Comparison of ENCODE assay signal across 21 cellular contexts in the genomic region with DNA sequence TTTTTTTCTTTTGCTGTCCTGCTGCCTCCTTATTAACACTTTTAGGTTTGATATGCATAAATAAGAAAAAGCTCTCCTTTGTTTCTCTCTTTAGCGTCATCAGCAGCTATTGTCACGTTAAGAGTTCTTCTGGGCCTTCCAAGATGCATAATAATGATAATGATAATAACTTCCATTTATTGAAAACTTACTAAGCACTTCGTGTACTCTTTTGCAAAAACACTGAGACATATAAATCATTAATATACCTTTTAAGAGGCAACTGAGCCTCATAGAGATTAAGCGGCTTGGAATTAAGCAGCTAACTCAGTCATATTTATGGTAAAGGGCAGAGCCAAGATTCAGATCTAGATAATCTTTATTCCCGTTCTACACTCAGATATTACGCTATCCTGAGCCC.
DNase-seq lines count a peak whose midpoint lies in the region; FAIRE-seq and TF ChIP-seq lines count a peak whose summit lies in the region.
"Had no signal": no experiment of that assay in that cellular context is flagged by ENCODE, and none has a peak within 500 bp of the region (broad histone marks: within the 10 kb centered on the region; RNA-seq: fewer than 3 reads in every experiment).

No MANE protein-coding gene starts in this region.

- H4K20me1 ChIP-seq in H9 (ENCODE audit: control insufficient read depth, insufficient read depth, insufficient read length) (no peaks in the 10 kb centered on the region), H1 (replicated peaks in 1 of 2; ENCODE audit: control insufficient read depth in 1 of 2, insufficient read depth in 2 of 2, low read length in 2 of 2) (no peaks in the 10 kb centered on the region), smooth muscle cell (ENCODE audit: low read depth) (no peaks in the 10 kb centered on the region)
- H4K20me1 ChIP-seq: BLaER1 treated with 17β-estradiol and CSF1 and Interleukin-3, amounts not matched to agents 10 nM and 100 nM had no signal

- POLR2A ChIA-PET in H1 (lab: Charles Lee; ENCODE audit: partially characterized antibody) (no interaction called here), GM10248 (lab: Yijun Ruan, JAX) (no interaction called here)

- H3K79me1 ChIP-seq in H9 (ENCODE audit: insufficient read depth, low read depth, low read length, poor library complexity, severe bottlenecking) (no peaks in the 10 kb centered on the region), H1 (ENCODE audit: low read depth, low read length) (no peaks in the 10 kb centered on the region)

- H3K36me3 Mint-ChIP-seq in H9 (ENCODE audit: insufficient read depth in 1 of 3, low read depth in 3 of 3) = peaks cover 14 to 23% (median 18%) of the 10 kb centered on the region in 3 experiments
- H3K36me3 Mint-ChIP-seq in Calu3 (ENCODE audit: insufficient read depth, unreplicated experiment) = no peaks in the 10 kb centered on the region
- H3K36me3 Mint-ChIP-seq: CD14-positive monocyte; CD8-positive, alpha-beta memory T cell had no signal

- no peak for FAIRE-seq in H1 (lab: Jason Lieb, UNC)
- FAIRE-seq: A549, GM12892 had no signal

- DNase-seq in H9 = no peak
- no peak for DNase-seq in H1 (ENCODE audit: low read depth in 1 of 2, low spot score in 2 of 2)
- DNase-seq in smooth muscle cell (lab: John Stamatoyannopoulos, UW; ENCODE audit: unreplicated experiment) = no peak
- no peak for DNase-seq in Calu3
- DNase-seq in NCI-H1436 (lab: John Stamatoyannopoulos, UW) = no peak
- no peak for DNase-seq in GM10248 (ENCODE audit: extremely low spot score)
- DNase-seq: 8988T; ACHN; AML-193; BE2C; CD4-positive, alpha-beta T cell; CD8-positive, alpha-beta memory T cell; DMS53; DMS79 treated with DMSO at 0.1 percent for 48 hours; GF-D8; HCEC 1CT had no signal

- no peak overlapping the region for H3K27ac ChIP-seq in H9 (ENCODE audit: insufficient read length, low read depth, low read length)
- H3K27ac ChIP-seq in HUES64 (ENCODE audit: low read depth, low read length) = peak overlapping the region; percentile 65
- no peak overlapping the region for H3K27ac ChIP-seq in H1 (ENCODE audit: low read depth, low read length)
- H3K27ac ChIP-seq in smooth muscle cell (ENCODE audit: low read depth) = no peak overlapping the region
- H3K27ac ChIP-seq: A549; BLaER1 treated with 17β-estradiol and CSF1 and Interleukin-3, amounts not matched to agents 10 nM and 100 nM had no signal

- H3K27ac Mint-ChIP-seq in H9 = peak overlapping the region; percentile 14 to 80 (median 49); a peak in 3 of 7 replicates
- no peak overlapping the region for H3K27ac Mint-ChIP-seq in Calu3 (ENCODE audit: unreplicated experiment)
- H3K27ac Mint-ChIP-seq: CD14-positive monocyte; CD4-positive, alpha-beta T cell; CD8-positive, alpha-beta memory T cell had no signal

- CTCF ChIA-PET in H1 (lab: Charles Lee; ENCODE audit: partially characterized antibody) = interaction anchor here (1.4 kb wide), 1 partner anchor 351 kb away, joined by 4 read pairs; no protein-coding TSS in a partner anchor
- CTCF ChIA-PET in Calu3 (lab: Charles Lee) = no interaction called here
- CTCF ChIA-PET in GM10248 (lab: Yijun Ruan, JAX) = no interaction called here

- H4K91ac ChIP-seq in H9 (ENCODE audit: insufficient read length, low read depth, low read length) (no peak overlapping the region), H1 (replicated peaks; ENCODE audit: insufficient read length, low read length) (peak overlapping the region; percentile 85)

- H2BK12ac ChIP-seq in H9 (ENCODE audit: insufficient read length, low read depth, low read length) = no peak overlapping the region
- 0 out of 2 replicates have a peak overlapping the region, but pooled peaks have one; percentile 72 for H2BK12ac ChIP-seq in H1 (ENCODE audit: low read depth, low read length)

- H3K23ac ChIP-seq in H9 (ENCODE audit: insufficient read length, low read depth, low read length) (no peak overlapping the region), H1 (ENCODE audit: insufficient read length) (no peak overlapping the region)

- no peak overlapping the region for H2BK15ac ChIP-seq in H9 (ENCODE audit: low read depth, low read length)
- H2BK15ac ChIP-seq in H1 (ENCODE audit: low read length) = no peak overlapping the region

- H3K4ac ChIP-seq in H9 (ENCODE audit: low read depth, low read length) (no peak overlapping the region), H1 (replicated peaks; ENCODE audit: insufficient read length, low read depth, low read length) (no peak overlapping the region)

- no peak overlapping the region for H3K14ac ChIP-seq in H9 (ENCODE audit: insufficient read depth, low read length)
- no peak overlapping the region for H3K14ac ChIP-seq in H1 (ENCODE audit: insufficient read length)

- no peak for TF ChIP-seq RAD21 in H1 (IDR thresholded peaks at IDR 0.05 in 1 of 2, conservative IDR thresholded peaks at IDR 0.05 in 1 of 2; ENCODE audit: low read depth in 2 of 2, low read length in 2 of 2)

- no peak overlapping the region for H3K4me2 ChIP-seq in H9 (ENCODE audit: insufficient read depth, insufficient read length, low read length)
- H3K4me2 ChIP-seq in H1 (ENCODE audit: insufficient read depth in 1 of 2, low read depth in 2 of 2, low read length in 2 of 2) = no peak overlapping the region
- no peak overlapping the region for H3K4me2 ChIP-seq in smooth muscle cell
- H3K4me2 ChIP-seq: A549; BLaER1 treated with 17β-estradiol and CSF1 and Interleukin-3, amounts not matched to agents 10 nM and 100 nM had no signal

- H3K9me3 Mint-ChIP-seq in H9 (peaks cover 11 to 14% of the 10 kb centered on the region in 2 experiments; a peak in 4 of 5 replicates), Calu3 (ENCODE audit: low read depth, unreplicated experiment) (peaks cover 27% of the 10 kb centered on the region)

- intact Hi-C loops in Calu3 (cut with micrococcal nuclease; ENCODE audit: unreplicated experiment) = no loop called here

- no peaks in the 10 kb centered on the region for H3F3A ChIP-seq in smooth muscle cell (ENCODE audit: low read depth)

- H3K4me1 Mint-ChIP-seq in H9 (peaks cover 29 to 59% of the 10 kb centered on the region in 2 experiments), Calu3 (ENCODE audit: low read depth, unreplicated experiment) (no peaks in the 10 kb centered on the region)
- H3K4me1 Mint-ChIP-seq: CD14-positive monocyte; CD8-positive, alpha-beta memory T cell had no signal

- TF ChIP-seq POLR2A in H1 (IDR thresholded peaks at IDR 0.05; ENCODE audit: control extremely low read depth in 1 of 2, low read depth in 2 of 2, low read length in 2 of 2) = no peak

- no peak for TF ChIP-seq CTCF in H9 (conservative IDR thresholded peaks at IDR 0.05)
- TF ChIP-seq CTCF in H1 (IDR thresholded peaks at IDR 0.05; ENCODE audit: control extremely low read depth in 1 of 3, insufficient read depth in 1 of 3, low read depth in 1 of 3, low read length in 3 of 3) = no peak
- no peak for TF ChIP-seq CTCF in smooth muscle cell (IDR thresholded peaks at IDR 0.05; ENCODE audit: borderline replicate concordance, insufficient read depth, poor library complexity, severe bottlenecking)
- TF ChIP-seq CTCF in Calu3 (IDR thresholded peaks at IDR 0.05; ENCODE audit: unreplicated experiment) = no peak
- no peak for TF ChIP-seq CTCF in GM10248 (IDR thresholded peaks at IDR 0.05; ENCODE audit: control extremely low read depth, extremely low read depth, low read depth, missing control alignments)

- no peak overlapping the region for H3K4me3 ChIP-seq in HUES64 (ENCODE audit: low read length)
- no peak overlapping the region; a peak in 1 of 8 replicates for H3K4me3 ChIP-seq in H1 (ENCODE audit: extremely low read depth in 1 of 4, insufficient read depth in 2 of 4, low read depth in 3 of 4, low read length in 4 of 4)
- H3K4me3 ChIP-seq in smooth muscle cell = no peak overlapping the region
- H3K4me3 ChIP-seq: A549; BLaER1 treated with 17β-estradiol and CSF1 and Interleukin-3, amounts not matched to agents 10 nM and 100 nM had no signal

- H3K36me3 ChIP-seq in HUES64 (ENCODE audit: insufficient read depth, low read length) (peaks cover 16% of the 10 kb centered on the region; the same call in 1 of the 2 replicates), H1 (ENCODE audit: control insufficient read depth in 2 of 4, insufficient read depth in 4 of 4, low read length in 3 of 4) (no peaks in the 10 kb centered on the region; a peak in 1 of 8 replicates), smooth muscle cell (ENCODE audit: low read depth) (no peaks in the 10 kb centered on the region)
- H3K36me3 ChIP-seq: BE2C; BLaER1 treated with 17β-estradiol and CSF1 and Interleukin-3, amounts not matched to agents 10 nM and 100 nM had no signal

- H2BK5ac ChIP-seq in H9 (ENCODE audit: insufficient read length, low read length) (no peak overlapping the region), H1 (ENCODE audit: low read depth, low read length) (peak overlapping the region; percentile 57; the same call in 1 of the 2 replicates)

- H2AFZ ChIP-seq in H9 (ENCODE audit: low read length) (no peak overlapping the region), H1 (ENCODE audit: low read length) (no peak overlapping the region), smooth muscle cell (ENCODE audit: low read depth) (peak overlapping the region; percentile 49)

- WGBS in H9 (ENCODE audit: extremely low coverage, insufficient read length, low lambda C conversion rate) = no CpG with 5 or more reads among the region's 6 CpGs
- WGBS in HUES64 = 74% methylated on average over 4 of the region's 6 CpGs
- WGBS in H1 (ENCODE audit: extremely low coverage in 1 of 2, insufficient coverage in 1 of 2, insufficient read length in 1 of 2, insufficient replicate concordance in 2 of 2, low coverage in 1 of 2, low lambda C conversion rate in 2 of 2, missing lambda C conversion rate in 1 of 2), 2 experiments = 64% methylated on average over 6 of the region's 6 CpGs; no CpG with 5 or more reads in 1 of the 2 experiments
- 45% methylated on average over 6 of the region's 6 CpGs for WGBS in smooth muscle cell (ENCODE audit: low lambda C conversion rate)

- H3K9ac ChIP-seq in H9 (ENCODE audit: extremely low read depth, insufficient read length, low read length) (no peak overlapping the region), HUES64 (ENCODE audit: low read depth, low read length) (no peak overlapping the region), H1 (replicated peaks in 1 of 4; ENCODE audit: extremely low read depth in 1 of 4, low read depth in 3 of 4, low read length in 3 of 4) (no peak overlapping the region), smooth muscle cell (ENCODE audit: low read depth) (no peak overlapping the region)
- H3K9ac ChIP-seq: BLaER1 treated with 17β-estradiol and CSF1 and Interleukin-3, amounts not matched to agents 10 nM and 100 nM had no signal

- no peak for TF ChIP-seq EP300 in H1 (IDR thresholded peaks at IDR 0.05; ENCODE audit: borderline replicate concordance in 1 of 2, low read depth in 2 of 2, low read length in 2 of 2)

- H3K4me1 ChIP-seq in H9 (ENCODE audit: insufficient read depth, low read length) (peaks cover 2% of the 10 kb centered on the region; the same call in 1 of the 2 replicates), HUES64 (ENCODE audit: insufficient read depth, low read length) (peaks cover 15% of the 10 kb centered on the region), H1 (replicated peaks in 1 of 4; ENCODE audit: control insufficient read depth in 3 of 4, insufficient read depth in 4 of 4, low read length in 3 of 4) (no peaks in the 10 kb centered on the region; a peak in 1 of 7 replicates), smooth muscle cell (ENCODE audit: low read depth) (no peaks in the 10 kb centered on the region)
- H3K4me1 ChIP-seq: A549; BE2C; BLaER1 treated with 17β-estradiol and CSF1 and Interleukin-3, amounts not matched to agents 10 nM and 100 nM had no signal

- H4K5ac ChIP-seq in H9 (ENCODE audit: insufficient read length, low read depth, low read length) (no peak overlapping the region), H1 (ENCODE audit: insufficient read length, low read depth, low read length) (no peak overlapping the region)

- H3K9me3 ChIP-seq in H9 (ENCODE audit: control insufficient read depth, low read depth, low read length) (no peaks in the 10 kb centered on the region), HUES64 (ENCODE audit: insufficient read depth, low read depth, low read length) (no peaks in the 10 kb centered on the region), H1 (ENCODE audit: insufficient read depth in 2 of 2, low read depth in 1 of 2, low read length in 1 of 2) (no peaks in the 10 kb centered on the region; a peak in 1 of 4 replicates), smooth muscle cell (replicated peaks; ENCODE audit: low read depth) (no peaks in the 10 kb centered on the region)
- H3K9me3 ChIP-seq: A549; BE2C; BLaER1 treated with 17β-estradiol and CSF1 and Interleukin-3, amounts not matched to agents 10 nM and 100 nM had no signal

- H3K18ac ChIP-seq in H9 (ENCODE audit: insufficient read length, low read depth, low read length) (no peak overlapping the region), H1 (ENCODE audit: extremely low read depth, low read length) (no peak overlapping the region)

- H2BK120ac ChIP-seq in H9 (ENCODE audit: low read depth, low read length, poor library complexity, severe bottlenecking) = no peak overlapping the region
- peak overlapping the region; percentile 97 for H2BK120ac ChIP-seq in H1 (replicated peaks; ENCODE audit: low read depth, low read length)

- no peak overlapping the region for H4K8ac ChIP-seq in H9 (replicated peaks; ENCODE audit: insufficient read length, low read depth, low read length)
- no peak overlapping the region for H4K8ac ChIP-seq in H1 (ENCODE audit: extremely low read depth, insufficient read depth, low read length)

- H3T11ph ChIP-seq in H9 (ENCODE audit: low read length) = no peak overlapping the region

- BruUV-seq in Calu3 (replicated peaks; lab: Mats Ljungman, UMichigan) = no TSS peak

- H3K27me3 Mint-ChIP-seq in H9 (ENCODE audit: low read depth) (no peaks in the 10 kb centered on the region), Calu3 (ENCODE audit: unreplicated experiment) (no peaks in the 10 kb centered on the region)
- H3K27me3 Mint-ChIP-seq: CD4-positive, alpha-beta T cell had no signal

- H3K27me3 ChIP-seq in H9 (ENCODE audit: insufficient read depth, low read length) (no peaks in the 10 kb centered on the region), HUES64 (ENCODE audit: insufficient read depth, low read length) (no peaks in the 10 kb centered on the region), H1 (replicated peaks in 1 of 4; ENCODE audit: control insufficient read depth in 3 of 4, extremely low read depth in 1 of 4, insufficient read depth in 3 of 4, low read length in 3 of 4) (no peaks in the 10 kb centered on the region), smooth muscle cell (ENCODE audit: low read depth) (no peaks in the 10 kb centered on the region)
- H3K27me3 ChIP-seq: BE2C; BLaER1 treated with 17β-estradiol and CSF1 and Interleukin-3, amounts not matched to agents 10 nM and 100 nM had no signal

- H2BK20ac ChIP-seq in H9 (ENCODE audit: low read depth, low read length, poor library complexity, severe bottlenecking) (no peak overlapping the region), H1 (ENCODE audit: low read length) (peak overlapping the region; percentile 6; the same call in 1 of the 2 replicates)

- H3K79me2 ChIP-seq in H9 (ENCODE audit: insufficient read depth, low read length) (peaks cover 5% of the 10 kb centered on the region; the same call in 1 of the 2 replicates), H1 (ENCODE audit: control insufficient read depth in 1 of 2, insufficient read depth in 2 of 2, low read length in 2 of 2) (no peaks in the 10 kb centered on the region), smooth muscle cell (ENCODE audit: low read depth) (no peaks in the 10 kb centered on the region)

- H3K23me2 ChIP-seq in H9 (ENCODE audit: insufficient read length, low read depth, low read length, poor library complexity, severe bottlenecking) (no peaks in the 10 kb centered on the region), H1 (ENCODE audit: low read depth, low read length) (no peaks in the 10 kb centered on the region; the same call in 1 of the 2 replicates)

- no peak overlapping the region for H2AK5ac ChIP-seq in H9 (ENCODE audit: insufficient read length, low read length)
- no peak overlapping the region for H2AK5ac ChIP-seq in H1 (ENCODE audit: low read depth, low read length)

- H3K56ac ChIP-seq in H9 (ENCODE audit: insufficient read length, low read depth, low read length) (no peak overlapping the region), H1 (replicated peaks; ENCODE audit: insufficient read length, low read depth, low read length) (no peak overlapping the region)

- H3K4me3 Mint-ChIP-seq in H9 (no peak overlapping the region), Calu3 (ENCODE audit: low read depth, unreplicated experiment) (no peak overlapping the region)
- H3K4me3 Mint-ChIP-seq: CD14-positive monocyte; CD4-positive, alpha-beta T cell; CD8-positive, alpha-beta memory T cell had no signal
